In the genomic region with DNA sequence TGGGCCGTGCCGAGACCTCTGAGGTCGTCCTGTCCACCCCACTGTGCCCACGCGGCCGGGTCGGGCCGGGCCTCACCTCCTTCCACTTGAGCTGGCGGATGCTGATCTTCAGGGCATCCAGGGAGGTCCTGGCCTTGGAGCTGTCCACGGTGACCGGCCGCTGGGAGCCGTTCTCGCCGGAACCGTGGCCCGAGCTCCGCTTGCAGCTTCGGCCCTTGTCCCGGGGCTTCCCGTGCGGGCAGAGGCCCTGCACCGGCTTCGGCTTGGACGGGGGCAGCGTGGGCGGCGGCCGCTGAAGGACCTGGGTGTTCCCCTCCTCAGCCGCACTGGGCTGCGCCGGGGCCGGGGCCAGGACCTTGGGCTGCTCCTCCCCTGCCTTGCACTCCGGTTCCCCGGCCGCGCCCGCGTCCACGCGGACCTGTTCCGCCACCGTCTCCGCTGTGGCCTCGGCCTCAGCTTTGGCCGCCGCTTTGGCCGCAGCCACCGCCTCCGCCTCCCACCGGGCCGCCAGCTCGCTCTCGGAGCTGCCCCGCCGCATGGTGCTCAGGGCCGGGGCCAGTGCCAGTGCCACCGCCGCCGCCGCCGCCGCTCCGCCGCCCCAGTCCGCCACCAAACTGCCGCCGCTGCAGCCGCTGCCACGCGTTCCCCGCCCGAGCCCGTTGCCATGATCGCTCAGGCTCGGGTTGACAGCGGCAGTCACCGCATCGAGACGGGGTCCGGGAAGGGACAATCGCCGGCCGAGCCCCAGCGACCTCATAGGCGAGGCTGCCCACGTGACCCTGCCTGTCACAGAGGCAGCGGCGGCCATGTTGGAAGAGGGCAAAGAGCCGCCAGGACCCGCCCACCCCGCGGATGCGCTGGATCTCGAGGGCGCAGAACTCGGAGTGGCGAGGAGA, we compare ENCODE assay signal across 8 cellular contexts. TPM values are rescaled to one million over a fixed set of nuclear protein-coding genes. Genes with fewer than 3 reads are reported as not detected.
DNase-seq lines count a peak whose midpoint lies in the region; ATAC-seq and TF ChIP-seq lines count a peak whose summit lies in the region.

A gene with protein sequence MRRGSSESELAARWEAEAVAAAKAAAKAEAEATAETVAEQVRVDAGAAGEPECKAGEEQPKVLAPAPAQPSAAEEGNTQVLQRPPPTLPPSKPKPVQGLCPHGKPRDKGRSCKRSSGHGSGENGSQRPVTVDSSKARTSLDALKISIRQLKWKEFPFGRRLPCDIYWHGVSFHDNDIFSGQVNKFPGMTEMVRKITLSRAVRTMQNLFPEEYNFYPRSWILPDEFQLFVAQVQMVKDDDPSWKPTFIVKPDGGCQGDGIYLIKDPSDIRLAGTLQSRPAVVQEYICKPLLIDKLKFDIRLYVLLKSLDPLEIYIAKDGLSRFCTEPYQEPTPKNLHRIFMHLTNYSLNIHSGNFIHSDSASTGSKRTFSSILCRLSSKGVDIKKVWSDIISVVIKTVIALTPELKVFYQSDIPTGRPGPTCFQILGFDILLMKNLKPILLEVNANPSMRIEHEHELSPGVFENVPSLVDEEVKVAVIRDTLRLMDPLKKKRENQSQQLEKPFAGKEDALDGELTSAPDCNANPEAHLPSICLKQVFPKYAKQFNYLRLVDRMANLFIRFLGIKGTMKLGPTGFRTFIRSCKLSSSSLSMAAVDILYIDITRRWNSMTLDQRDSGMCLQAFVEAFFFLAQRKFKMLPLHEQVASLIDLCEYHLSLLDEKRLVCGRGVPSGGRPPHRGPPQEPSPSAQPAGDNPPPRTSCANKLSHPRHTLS (minus strand): TSS at position 698 of the 896 bp plus-strand sequence. CDS start 160 bp downstream, at position 538.

- TF ChIP-seq CTCF in parathyroid adenoma (IDR thresholded peaks at IDR 0.05), result no peak
- TF ChIP-seq CTCF in tibial nerve (IDR thresholded peaks at IDR 0.05), result peak in 1 of 5 experiments; percentile 41

- peak within 1 kb of the TSS; percentile 83 for H3K4me2 ChIP-seq in parathyroid adenoma (ENCODE audit: low read length)

- H3K4me3 ChIP-seq in parathyroid adenoma (ENCODE audit: low read depth, low read length) (peak within 1 kb of the TSS; percentile 74), tibial nerve (peak within 1 kb of the TSS; percentile 80 to 90 (median 86))

- H3K9ac ChIP-seq in parathyroid adenoma, result no peak within 1 kb of the TSS

- intact Hi-C loops in Right ventricle myocardium superior (cut with DNase I), result no loop called here

- H3K27me3 ChIP-seq in parathyroid adenoma (ENCODE audit: control insufficient read depth, insufficient read depth, low read length) (no peaks in the 10 kb centered on the region), tibial nerve (no peaks in the 10 kb centered on the region)

- ATAC-seq in HG02642 (IDR thresholded peaks at IDR 0.05; ENCODE audit: poor library complexity, unreplicated experiment) (peak; percentile 94), Right ventricle myocardium superior (ENCODE audit: poor library complexity) (peak; percentile 98)
- ATAC-seq in activated naive CD8-positive, alpha-beta T cell treated with anti-CD3 and anti-CD28 coated beads, Interleukin-2, amount 10 ng/mL, durations not matched to agents 7 days and 5 days (ENCODE audit: low read depth), result peak; percentile 96

- WGBS in tibial nerve, 2 donors, result 0% methylated on average over 54 to 94 of the region's 98 CpGs

- H2AFZ ChIP-seq in parathyroid adenoma, result peak within 1 kb of the TSS; percentile 79

- peak within 1 kb of the TSS; percentile 86 for H3K4me3 Mint-ChIP-seq in activated naive CD8-positive, alpha-beta T cell treated with anti-CD3 and anti-CD28 coated beads, Interleukin-2, amount 10 ng/mL, durations not matched to agents 7 days and 5 days

- POLR2A ChIA-PET in activated naive CD8-positive, alpha-beta T cell treated with anti-CD3 and anti-CD28 coated beads, Interleukin-2, amount 10 ng/mL, durations not matched to agents 7 days and 5 days (lab: Charles Lee), result interaction anchor here (0.6 to 1.2 kb wide), 2 partner anchors 40 to 258 kb away, joined by 3 to 4 read pairs; no protein-coding TSS in a partner anchor

- peaks cover 10% of the 10 kb centered on the region for H3K27me3 Mint-ChIP-seq in activated naive CD8-positive, alpha-beta T cell treated with anti-CD3 and anti-CD28 coated beads, Interleukin-2, amount 10 ng/mL, durations not matched to agents 7 days and 5 days

- H3K9me3 Mint-ChIP-seq in activated naive CD8-positive, alpha-beta T cell treated with anti-CD3 and anti-CD28 coated beads, Interleukin-2, amount 10 ng/mL, durations not matched to agents 7 days and 5 days, result no peaks in the 10 kb centered on the region

- no peaks in the 10 kb centered on the region for H3K36me3 Mint-ChIP-seq in activated naive CD8-positive, alpha-beta T cell treated with anti-CD3 and anti-CD28 coated beads, Interleukin-2, amount 10 ng/mL, durations not matched to agents 7 days and 5 days

- H3K4me1 ChIP-seq in parathyroid adenoma (peaks cover 4% of the 10 kb centered on the region), tibial nerve (peaks cover 0 to 42% (median 15%) of the 10 kb centered on the region in 4 donors)

- peaks cover 26% of the 10 kb centered on the region for H3K79me2 ChIP-seq in parathyroid adenoma

- H3K9me3 ChIP-seq in parathyroid adenoma (ENCODE audit: control insufficient read depth, low read length) (no peaks in the 10 kb centered on the region), tibial nerve (no peaks in the 10 kb centered on the region)

- TF ChIP-seq POLR2A in GM10847 (IDR thresholded peaks at IDR 0.05; ENCODE audit: extremely low read depth, insufficient read length), result peak; percentile 36
- peak in 1 of 2 donors; percentile 37 for TF ChIP-seq POLR2A in tibial nerve (IDR thresholded peaks at IDR 0.05)

- DNase-seq in NCI-H1105 (lab: John Stamatoyannopoulos, UW), result peak; percentile 88
- DNase-seq in SKM-1 (lab: John Stamatoyannopoulos, UW; ENCODE audit: unreplicated experiment), result peak; percentile 86
- peak; percentile 96 for DNase-seq in activated naive CD8-positive, alpha-beta T cell treated with anti-CD3 and anti-CD28 coated beads, Interleukin-2, amount 10 ng/mL, durations not matched to agents 7 days and 5 days
- DNase-seq in Right ventricle myocardium superior, result peak; percentile 99
- peak; percentile 96 to 97 for DNase-seq in tibial nerve (ENCODE audit: low spot score in 2 of 2)

- H3K36me3 ChIP-seq in parathyroid adenoma (ENCODE audit: control insufficient read depth, insufficient read depth, low read length) (no peaks in the 10 kb centered on the region), tibial nerve (no peaks in the 10 kb centered on the region)

- H3K27ac Mint-ChIP-seq in activated naive CD8-positive, alpha-beta T cell treated with anti-CD3 and anti-CD28 coated beads, Interleukin-2, amount 10 ng/mL, durations not matched to agents 7 days and 5 days, result peak within 1 kb of the TSS; percentile 76

- TF ChIP-seq EP300 in tibial nerve (IDR thresholded peaks at IDR 0.05), result peak; percentile 69 to 93

- peaks cover 31% of the 10 kb centered on the region for H3K4me1 Mint-ChIP-seq in activated naive CD8-positive, alpha-beta T cell treated with anti-CD3 and anti-CD28 coated beads, Interleukin-2, amount 10 ng/mL, durations not matched to agents 7 days and 5 days

- H3K27ac ChIP-seq in parathyroid adenoma (no peak within 1 kb of the TSS), tibial nerve (peak within 1 kb of the TSS in 2 of 4 donors; percentile 76 to 85)

RNA-seq across cellular contexts. Expression of the gene that starts here (rescaled TPM):
- 1 to 10 TPM; 3.9 to 4.1 TPM for total RNA-seq in activated naive CD8-positive, alpha-beta T cell treated with anti-CD3 and anti-CD28 coated beads, Interleukin-2, amount 10 ng/mL, durations not matched to agents 7 days and 5 days
- 5.0 TPM for total RNA-seq in Right ventricle myocardium superior
- total RNA-seq in tibial nerve, result 10 to 100 TPM in 3 of 4 donors, 1 to 10 TPM in 1; 9.8 to 18.6 (median 15.6) TPM
